1 cellular context compared by ENCODE assay signal in the genomic region with DNA sequence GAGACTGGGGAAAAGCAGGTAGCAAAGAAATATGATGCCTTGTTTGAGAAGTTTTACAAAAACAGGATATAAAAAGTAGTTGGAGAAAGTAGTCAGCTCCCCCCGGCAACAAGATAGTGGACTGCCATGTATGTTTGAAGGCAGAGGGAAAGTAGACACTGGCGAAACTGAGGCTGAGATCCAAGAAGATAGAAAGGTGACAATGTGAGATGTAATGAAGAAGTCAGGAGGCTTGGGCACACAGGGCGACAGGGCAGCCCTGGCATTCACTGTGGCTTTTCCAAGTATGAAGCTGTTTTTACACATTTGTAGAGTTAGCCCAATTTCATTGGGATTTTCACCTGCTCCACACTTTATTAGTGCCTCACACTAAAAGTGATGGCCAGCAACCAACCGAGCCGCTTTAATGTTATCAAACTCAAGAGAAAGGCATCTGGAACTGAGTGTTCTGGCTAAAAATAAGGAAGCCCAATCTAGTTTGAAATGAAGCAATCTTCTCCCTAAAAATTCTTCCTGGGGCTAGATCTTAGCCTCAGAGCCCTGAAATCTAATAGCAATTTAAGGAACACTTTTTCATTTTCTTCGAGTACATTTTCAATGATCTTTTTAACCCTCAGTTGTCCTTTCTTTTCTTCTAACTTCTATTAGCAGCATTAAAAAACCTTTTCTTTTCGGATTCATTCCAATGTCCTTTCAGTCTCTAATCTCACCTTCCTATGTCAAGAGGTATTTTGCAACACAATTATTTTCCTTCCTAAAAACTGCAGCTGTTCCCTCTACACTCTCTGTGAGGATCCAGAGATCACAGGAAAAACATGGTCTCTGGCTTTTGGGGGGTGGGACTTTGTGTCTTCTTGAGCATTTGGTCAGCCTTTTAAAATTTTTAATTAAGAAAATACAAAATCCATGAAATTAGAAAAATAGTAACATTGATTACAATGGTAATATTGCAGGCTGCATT.
TF ChIP-seq lines count a peak whose summit lies in the region.

No MANE protein-coding gene starts in this region.

TF ChIP-seq in HCT116, 20 proteins besides CTCF, POLR2A, EP300 and RAD21 (continued from another document):
- TF ChIP-seq TCF7L2 (IDR thresholded peaks at IDR 0.05; ENCODE audit: borderline replicate concordance, extremely low read depth, insufficient read depth, insufficient read length) (no peak), EZH2phosphoT487 (IDR thresholded peaks at IDR 0.05; ENCODE audit: borderline replicate concordance) (no peak)
